1 cellular context compared by ENCODE assay signal in genomic region chr10:67657775-67658174, GRCh38.
TF ChIP-seq lines count a peak whose summit lies in the region.

No MANE protein-coding gene starts in this region.

TF ChIP-seq in GM23338, 12 proteins besides CTCF, POLR2A, EP300 and RAD21 (continued from another document):
- TF ChIP-seq ZNF462 (CRISPR knock-in tag; IDR thresholded peaks at IDR 0.05) (no peak), STAT1 (IDR thresholded peaks at IDR 0.05; ENCODE audit: unreplicated experiment) (no peak), REST (IDR thresholded peaks at IDR 0.05; ENCODE audit: unreplicated experiment) (no peak), EZH2phosphoT487 (IDR thresholded peaks at IDR 0.05; ENCODE audit: unreplicated experiment) (no peak)
